8 cellular contexts compared by ENCODE assay signal in the genomic region with DNA sequence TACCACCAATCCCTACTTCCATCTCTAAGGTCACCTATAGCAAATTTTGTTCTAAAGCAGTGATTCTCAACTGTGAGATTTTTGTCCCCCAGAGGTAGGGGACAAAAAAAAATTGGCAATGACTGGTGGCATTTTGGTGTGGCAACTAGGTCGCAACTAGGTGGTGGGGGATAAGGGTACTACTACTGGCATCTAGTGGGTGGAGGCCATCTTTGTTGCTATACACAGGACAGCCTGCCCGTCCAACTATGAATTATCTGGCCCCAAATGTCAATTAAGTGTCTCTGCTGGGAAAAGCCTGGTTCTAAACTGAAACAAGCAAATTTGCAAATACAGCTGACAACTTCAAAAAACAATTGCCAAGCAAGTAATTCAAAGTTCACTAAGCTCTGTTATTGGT. TPM values are rescaled to one million over a fixed set of nuclear protein-coding genes. Genes with fewer than 3 reads are reported as not detected.
DNase-seq lines count a peak whose midpoint lies in the region; ATAC-seq, FAIRE-seq and TF ChIP-seq lines count a peak whose summit lies in the region.

No MANE protein-coding gene starts in this region.

- CTCF ChIA-PET in CD8-positive, alpha-beta T cell (lab: Charles Lee) = interaction anchor here (1.4 kb wide), 1 partner anchor 138 kb away, joined by 3 read pairs; no protein-coding TSS in a partner anchor

- no peaks in the 10 kb centered on the region for H3K9me3 Mint-ChIP-seq in CD8-positive, alpha-beta T cell
- no peaks in the 10 kb centered on the region for H3K9me3 Mint-ChIP-seq in natural killer cell

- peaks cover 46% of the 10 kb centered on the region for H3K4me1 Mint-ChIP-seq in CD8-positive, alpha-beta T cell (ENCODE audit: low read depth)
- H3K4me1 Mint-ChIP-seq in natural killer cell = peaks cover 37 to 41% of the 10 kb centered on the region in 2 donors

- intact Hi-C loops in CD8-positive, alpha-beta T cell (cut with DNase I, micrococcal nuclease) = loop anchor here (5.0 to 10.0 kb wide), 6 partner anchors 88 to 885 kb away; partner anchors contain the start of genes KLF13 (in 2 of the 2), FAN1 (in 1 of the 2) and OTUD7A (in 1 of the 2)
- intact Hi-C loops in natural killer cell (cut with micrococcal nuclease) = loop anchor here (5.0 to 10.0 kb wide), 4 partner anchors 55 to 375 kb away; no protein-coding TSS in a partner anchor

- no peak for ATAC-seq in CD8-positive, alpha-beta T cell
- no peak for ATAC-seq in natural killer cell

- no peaks in the 10 kb centered on the region for H3K27me3 Mint-ChIP-seq in CD8-positive, alpha-beta T cell (ENCODE audit: low read depth)
- no peaks in the 10 kb centered on the region for H3K27me3 Mint-ChIP-seq in natural killer cell (ENCODE audit: low read depth in 2 of 2)

- H3K36me3 Mint-ChIP-seq in CD8-positive, alpha-beta T cell = peaks cover 28% of the 10 kb centered on the region
- no peaks in the 10 kb centered on the region for H3K36me3 Mint-ChIP-seq in natural killer cell

- H3K27ac Mint-ChIP-seq in CD8-positive, alpha-beta T cell = peak overlapping the region; percentile 95
- H3K27ac Mint-ChIP-seq in natural killer cell = peak overlapping the region; percentile 89 to 98

- no peak for DNase-seq in CD8-positive, alpha-beta T cell
- DNase-seq in NB4 (ENCODE audit: low read depth) (peak; percentile 22), choroid plexus epithelial cell (ENCODE audit: low read depth) (no peak), natural killer cell (no peak), NCI-H1694 treated with DMSO at 0.1 percent for 48 hours (lab: John Stamatoyannopoulos, UW) (no peak), NCI-H2029 treated with DMSO at 0.1 percent for 48 hours (lab: John Stamatoyannopoulos, UW) (no peak), frontal cortex (ENCODE audit: low spot score in 2 of 2) (no peak)
- no peak for DNase-seq in activated CD4-positive, alpha-beta T cell treated with anti-CD3 and anti-CD28 coated beads for 4 hours

- POLR2A ChIA-PET in CD8-positive, alpha-beta T cell (lab: Charles Lee) = interaction anchor here (2.5 kb wide), 1 partner anchor 24 kb away, joined by 15 read pairs; no protein-coding TSS in a partner anchor

- peak overlapping the region; percentile 71 for H3K4me3 ChIP-seq in CD8-positive, alpha-beta T cell (ENCODE audit: low read depth, low read length)
- H3K4me3 ChIP-seq in NB4 (ENCODE audit: low read depth, low read length) (peak overlapping the region; percentile 70), choroid plexus epithelial cell (ENCODE audit: low read depth, low read length) (peak overlapping the region; percentile 89)

- TF ChIP-seq POLR2A in NB4 (IDR thresholded peaks at IDR 0.05; ENCODE audit: extremely low read depth, insufficient read length) = no peak

- H3K27ac ChIP-seq in CD8-positive, alpha-beta T cell (ENCODE audit: low read depth, low read length) = no peak overlapping the region

- no peaks in the 10 kb centered on the region for H3K27me3 ChIP-seq in CD8-positive, alpha-beta T cell (ENCODE audit: insufficient read depth, low read length)

- TF ChIP-seq CTCF in CD8-positive, alpha-beta T cell (IDR thresholded peaks at IDR 0.05) = no peak
- TF ChIP-seq CTCF in NB4 (IDR thresholded peaks at IDR 0.05; ENCODE audit: low read depth, low read length) = no peak
- peak; percentile 14 for TF ChIP-seq CTCF in choroid plexus epithelial cell (conservative IDR thresholded peaks at IDR 0.05; ENCODE audit: low read depth, low read length)
- no peak for TF ChIP-seq CTCF in natural killer cell (IDR thresholded peaks at IDR 0.05)

- H3K4me3 Mint-ChIP-seq in CD8-positive, alpha-beta T cell = peak overlapping the region; percentile 94
- peak overlapping the region; percentile 98 for H3K4me3 Mint-ChIP-seq in natural killer cell

- FAIRE-seq in frontal cortex (lab: Jason Lieb, UNC) = no peak

- peaks cover 33% of the 10 kb centered on the region for H3K4me1 ChIP-seq in CD8-positive, alpha-beta T cell (ENCODE audit: insufficient read depth, low read length)

- no peaks in the 10 kb centered on the region for H3K36me3 ChIP-seq in CD8-positive, alpha-beta T cell (ENCODE audit: insufficient read depth, low read length)

- no peaks in the 10 kb centered on the region for H3K9me3 ChIP-seq in CD8-positive, alpha-beta T cell (ENCODE audit: low read length)

RNA-seq across cellular contexts. Expression of gene MTMR10, which starts 1.4 kb away (rescaled TPM):
- 10 to 100 TPM; 54.7 to 56.4 TPM for total RNA-seq in CD8-positive, alpha-beta T cell
- total RNA-seq in natural killer cell (10 to 100 TPM; 46.3 to 64.5 (median 54.2) TPM), frontal cortex (6.1 TPM)
